Comparison of ENCODE assay signal across 6 cellular contexts in genomic region chr6:102746941-102747340, GRCh38.
"Had no signal": no experiment of that assay in that cellular context is flagged by ENCODE, and none has a peak within 500 bp of the region (broad histone marks: within the 10 kb centered on the region; RNA-seq: fewer than 3 reads in every experiment).

No MANE protein-coding gene starts in this region.

- DNase-seq: H9, HFFc6, KBM-7 had no signal

- H2AFZ ChIP-seq: GM23338 had no signal

- H3K4me3 ChIP-seq: GM23338 had no signal

- H3K4me1 Mint-ChIP-seq: IgD-negative memory B cell had no signal

- H3K9me3 Mint-ChIP-seq: GM23338, H9, HFFc6 had no signal

- H3K36me3 Mint-ChIP-seq: IgD-negative memory B cell had no signal

- H3K4me3 Mint-ChIP-seq: GM23338, H9, HFFc6, IgD-negative memory B cell had no signal

- H3K4me2 ChIP-seq: GM23338 had no signal

- H3K27ac Mint-ChIP-seq: GM23338, H9, HFFc6, IgD-negative memory B cell had no signal

- H3K27ac ChIP-seq: HL-60 had no signal

- H3K27me3 Mint-ChIP-seq: IgD-negative memory B cell had no signal
